16 cellular contexts compared by ENCODE assay signal in the genomic region with DNA sequence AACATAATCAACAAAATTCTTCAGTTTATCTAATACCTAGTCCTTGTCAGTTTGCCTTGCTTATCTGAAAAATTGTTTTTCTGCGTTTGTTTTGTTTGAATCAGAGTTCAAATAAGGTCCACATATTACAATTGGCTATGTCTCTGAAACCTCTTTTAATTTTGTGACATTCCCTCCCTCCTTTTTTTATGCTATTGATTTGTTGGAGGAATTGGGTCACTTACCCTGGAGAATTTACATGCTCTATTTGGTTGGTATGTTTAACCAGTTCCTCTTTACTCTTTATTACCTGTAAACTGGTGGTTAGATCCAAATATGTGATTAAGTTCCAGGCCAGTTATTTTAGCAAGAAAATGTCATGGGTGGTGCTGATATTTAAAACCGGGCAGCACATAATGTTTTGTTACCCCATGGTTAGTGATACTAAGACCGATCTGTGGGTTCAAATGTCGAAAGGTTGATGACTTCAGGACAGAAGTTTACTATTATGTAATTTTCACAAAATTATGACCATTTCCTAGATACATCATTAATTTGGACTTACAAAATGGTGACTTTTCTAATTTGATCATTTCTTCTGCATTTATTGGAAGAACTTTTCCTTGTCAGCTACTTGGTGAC.
DNase-seq lines count a peak whose midpoint lies in the region; ATAC-seq, FAIRE-seq and TF ChIP-seq lines count a peak whose summit lies in the region.
"Had no signal": no experiment of that assay in that cellular context is flagged by ENCODE, and none has a peak within 500 bp of the region (broad histone marks: within the 10 kb centered on the region; RNA-seq: fewer than 3 reads in every experiment).

No MANE protein-coding gene starts in this region.

- CTCF ChIA-PET in PC-3 (lab: Charles Lee) = no interaction called here

- POLR2A ChIA-PET in PC-3 (lab: Charles Lee; ENCODE audit: unreplicated experiment) = no interaction called here

- H3K9me3 ChIP-seq in PC-3 (ENCODE audit: low read length) = no peaks in the 10 kb centered on the region
- no peaks in the 10 kb centered on the region for H3K9me3 ChIP-seq in right lobe of liver
- H3K9me3 ChIP-seq: Caco-2 had no signal

- H3K4me3 Mint-ChIP-seq in activated T-cell treated with anti-CD3 and anti-CD28 coated beads, Interleukin-2, amount 50 U/mL, for 72 hours = no peak overlapping the region
- H3K4me3 Mint-ChIP-seq: CD4-positive, alpha-beta T cell had no signal

- BruUV-seq in PC-3 (replicated peaks; lab: Mats Ljungman, UMichigan) = no TSS peak

- H4K20me1 ChIP-seq in PC-3 (ENCODE audit: low read length) = no peaks in the 10 kb centered on the region

- no peak overlapping the region for H2AFZ ChIP-seq in PC-3 (ENCODE audit: low read length)

- no peak overlapping the region for H3K27ac Mint-ChIP-seq in activated T-cell treated with anti-CD3 and anti-CD28 coated beads, Interleukin-2, amount 50 U/mL, for 72 hours
- H3K27ac Mint-ChIP-seq: CD4-positive, alpha-beta T cell had no signal

- no peak for TF ChIP-seq POLR2A in right lobe of liver (IDR thresholded peaks at IDR 0.05)

- no peaks in the 10 kb centered on the region for H3K9me3 Mint-ChIP-seq in activated T-cell treated with anti-CD3 and anti-CD28 coated beads, Interleukin-2, amount 50 U/mL, for 72 hours
- H3K9me3 Mint-ChIP-seq: CD4-positive, alpha-beta T cell had no signal

- FAIRE-seq in islet of Langerhans (lab: Jason Lieb, UNC) = peak; percentile 81
- FAIRE-seq: A204.1, D721Med, G401.6, GM12891 had no signal

- H3K79me2 ChIP-seq in PC-3 (ENCODE audit: low read length) = no peaks in the 10 kb centered on the region

- peak overlapping the region; percentile 36; the same call in 1 of the 2 replicates for H3K4me2 ChIP-seq in PC-3 (ENCODE audit: low read length)

- no peaks in the 10 kb centered on the region for H3F3A ChIP-seq in PC-3 (ENCODE audit: low read length, unreplicated experiment)

- DNase-seq in PC-3 (peak; percentile 48), right lobe of liver (no peak), foreskin melanocyte (no peak), NCI-H1417 (lab: John Stamatoyannopoulos, UW) (no peak)
- no peak for DNase-seq in activated T-cell treated with anti-CD3 and anti-CD28 coated beads, Interleukin-2, amount 50 U/mL, for 72 hours
- DNase-seq: AML-193; Caco-2; CD4-positive, alpha-beta T cell; GOT3; H7 had no signal

- H3K27me3 ChIP-seq in PC-3 (ENCODE audit: low read length) (no peaks in the 10 kb centered on the region), right lobe of liver (no peaks in the 10 kb centered on the region)

- H3K4me3 ChIP-seq in PC-3 (ENCODE audit: low read length) (no peak overlapping the region), right lobe of liver (no peak overlapping the region)

- intact Hi-C loops in PC-3 (cut with micrococcal nuclease) (no loop called here), right lobe of liver (cut with DNase I) (no loop called here)

- H3K9ac ChIP-seq in PC-3 (ENCODE audit: low read length) = peak overlapping the region; percentile 38

- H3K4me1 ChIP-seq in PC-3 (ENCODE audit: insufficient read depth, low read length) (peaks cover 22% of the 10 kb centered on the region), right lobe of liver (peaks cover 0 to 8% (median 3%) of the 10 kb centered on the region in 4 donors)
- H3K4me1 ChIP-seq: Caco-2 had no signal

- peak; percentile 43 for ATAC-seq in PC-3
- ATAC-seq in right lobe of liver = peak; percentile 47 to 75 (median 64)
- no peak for ATAC-seq in activated T-cell treated with anti-CD3 and anti-CD28 coated beads, Interleukin-2, amount 50 U/mL, for 72 hours (replicated peaks in 1 of 2)

- H3K27ac ChIP-seq in PC-3 (ENCODE audit: low read length) (peak overlapping the region; percentile 70), right lobe of liver (no peak overlapping the region)
- H3K27ac ChIP-seq: C4-2B had no signal

- no peaks in the 10 kb centered on the region for H3K36me3 ChIP-seq in PC-3 (ENCODE audit: low read depth, low read length)
- no peaks in the 10 kb centered on the region for H3K36me3 ChIP-seq in right lobe of liver

- 31% methylated on average over 4 of the region's 4 CpGs for WGBS in right lobe of liver (ENCODE audit: insufficient coverage, low coverage, low lambda C conversion rate, missing lambda C conversion rate)

- no peaks in the 10 kb centered on the region for H3K4me1 Mint-ChIP-seq in activated T-cell treated with anti-CD3 and anti-CD28 coated beads, Interleukin-2, amount 50 U/mL, for 72 hours (ENCODE audit: low read depth)

- no peaks in the 10 kb centered on the region for H3K27me3 Mint-ChIP-seq in activated T-cell treated with anti-CD3 and anti-CD28 coated beads, Interleukin-2, amount 50 U/mL, for 72 hours (ENCODE audit: low read depth)
- H3K27me3 Mint-ChIP-seq: CD4-positive, alpha-beta T cell had no signal

- H3K9me2 ChIP-seq in PC-3 (replicated peaks; ENCODE audit: low read length) = no peaks in the 10 kb centered on the region

- peaks cover 0 to 1% of the 10 kb centered on the region in 2 donors for H3K36me3 Mint-ChIP-seq in activated T-cell treated with anti-CD3 and anti-CD28 coated beads, Interleukin-2, amount 50 U/mL, for 72 hours (ENCODE audit: insufficient read depth in 2 of 2)

- TF ChIP-seq CTCF in PC-3 (conservative IDR thresholded peaks at IDR 0.05; ENCODE audit: low read depth, low read length) (no peak), right lobe of liver (IDR thresholded peaks at IDR 0.05) (no peak)

Comparison
In these comparisons a context has a peak if more than half of its experiments do, and no peak if none do; other contexts are left out.
1. ATAC-seq: peak in PC-3 (single experiment) and right lobe of liver (4 of 4); none in activated T-cell treated with anti-CD3 and anti-CD28 coated beads, Interleukin-2, amount 50 U/mL, for 72 hours (0 of 2).